ENCODE assay signal across 1 cellular context in the genomic region with DNA sequence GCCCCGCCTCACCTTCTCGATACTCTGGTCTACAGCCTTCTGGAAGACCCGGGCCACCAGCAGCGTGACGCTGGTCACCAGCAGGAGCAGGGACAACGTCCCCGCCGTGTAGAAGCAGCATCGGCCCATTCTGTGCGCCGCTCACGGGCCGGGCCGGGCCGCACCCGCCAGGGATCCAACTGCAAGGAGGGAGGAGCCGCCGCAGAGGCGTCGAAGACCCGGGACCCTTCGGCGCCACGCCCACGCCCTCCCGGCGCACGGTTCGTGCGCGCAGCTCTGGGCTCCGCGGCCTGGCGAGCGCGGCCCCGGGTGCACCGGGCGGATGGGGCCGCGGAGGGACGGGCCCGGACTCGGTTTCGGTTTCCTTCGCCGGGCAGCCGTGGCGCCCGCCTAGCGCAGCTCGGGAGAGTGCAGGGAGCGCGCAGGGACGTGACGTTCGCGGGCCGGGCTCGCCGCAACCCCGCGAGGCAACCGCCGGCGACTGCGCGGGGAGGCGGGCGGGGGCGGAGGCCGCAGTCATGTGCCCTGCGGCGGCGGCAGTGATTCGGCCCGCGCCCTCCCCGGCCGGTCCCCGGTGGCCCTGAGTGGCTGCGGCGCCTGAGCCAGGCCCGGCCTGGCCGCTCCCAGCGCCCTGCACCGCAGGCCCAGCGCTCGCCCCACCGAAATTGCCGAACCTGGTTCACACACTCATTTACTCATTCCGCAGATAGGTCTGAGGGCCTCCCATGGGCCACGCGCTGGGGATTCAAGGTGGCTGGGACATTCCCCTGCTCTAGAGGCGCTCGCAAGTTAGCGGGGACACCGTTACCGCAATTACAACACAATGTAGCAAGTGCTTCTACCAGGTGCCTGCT.
TF ChIP-seq lines count a peak whose summit lies in the region.

A gene with protein sequence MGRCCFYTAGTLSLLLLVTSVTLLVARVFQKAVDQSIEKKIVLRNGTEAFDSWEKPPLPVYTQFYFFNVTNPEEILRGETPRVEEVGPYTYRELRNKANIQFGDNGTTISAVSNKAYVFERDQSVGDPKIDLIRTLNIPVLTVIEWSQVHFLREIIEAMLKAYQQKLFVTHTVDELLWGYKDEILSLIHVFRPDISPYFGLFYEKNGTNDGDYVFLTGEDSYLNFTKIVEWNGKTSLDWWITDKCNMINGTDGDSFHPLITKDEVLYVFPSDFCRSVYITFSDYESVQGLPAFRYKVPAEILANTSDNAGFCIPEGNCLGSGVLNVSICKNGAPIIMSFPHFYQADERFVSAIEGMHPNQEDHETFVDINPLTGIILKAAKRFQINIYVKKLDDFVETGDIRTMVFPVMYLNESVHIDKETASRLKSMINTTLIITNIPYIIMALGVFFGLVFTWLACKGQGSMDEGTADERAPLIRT (minus strand): TSS at position 410 of the 854 bp plus-strand sequence. CDS start 281 bp downstream, at position 129.

TF ChIP-seq in WTC11, 78 proteins besides CTCF, POLR2A, EP300 and RAD21 (continued from another document):
- TF ChIP-seq, protein P1, sequence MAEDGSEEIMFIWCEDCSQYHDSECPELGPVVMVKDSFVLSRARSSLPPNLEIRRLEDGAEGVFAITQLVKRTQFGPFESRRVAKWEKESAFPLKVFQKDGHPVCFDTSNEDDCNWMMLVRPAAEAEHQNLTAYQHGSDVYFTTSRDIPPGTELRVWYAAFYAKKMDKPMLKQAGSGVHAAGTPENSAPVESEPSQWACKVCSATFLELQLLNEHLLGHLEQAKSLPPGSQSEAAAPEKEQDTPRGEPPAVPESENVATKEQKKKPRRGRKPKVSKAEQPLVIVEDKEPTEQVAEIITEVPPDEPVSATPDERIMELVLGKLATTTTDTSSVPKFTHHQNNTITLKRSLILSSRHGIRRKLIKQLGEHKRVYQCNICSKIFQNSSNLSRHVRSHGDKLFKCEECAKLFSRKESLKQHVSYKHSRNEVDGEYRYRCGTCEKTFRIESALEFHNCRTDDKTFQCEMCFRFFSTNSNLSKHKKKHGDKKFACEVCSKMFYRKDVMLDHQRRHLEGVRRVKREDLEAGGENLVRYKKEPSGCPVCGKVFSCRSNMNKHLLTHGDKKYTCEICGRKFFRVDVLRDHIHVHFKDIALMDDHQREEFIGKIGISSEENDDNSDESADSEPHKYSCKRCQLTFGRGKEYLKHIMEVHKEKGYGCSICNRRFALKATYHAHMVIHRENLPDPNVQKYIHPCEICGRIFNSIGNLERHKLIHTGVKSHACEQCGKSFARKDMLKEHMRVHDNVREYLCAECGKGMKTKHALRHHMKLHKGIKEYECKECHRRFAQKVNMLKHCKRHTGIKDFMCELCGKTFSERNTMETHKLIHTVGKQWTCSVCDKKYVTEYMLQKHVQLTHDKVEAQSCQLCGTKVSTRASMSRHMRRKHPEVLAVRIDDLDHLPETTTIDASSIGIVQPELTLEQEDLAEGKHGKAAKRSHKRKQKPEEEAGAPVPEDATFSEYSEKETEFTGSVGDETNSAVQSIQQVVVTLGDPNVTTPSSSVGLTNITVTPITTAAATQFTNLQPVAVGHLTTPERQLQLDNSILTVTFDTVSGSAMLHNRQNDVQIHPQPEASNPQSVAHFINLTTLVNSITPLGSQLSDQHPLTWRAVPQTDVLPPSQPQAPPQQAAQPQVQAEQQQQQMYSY (CRISPR knock-in tag; IDR thresholded peaks at IDR 0.05): peak; percentile 66; the same call in 1 of the 2 replicates
- TF ChIP-seq TCF7 (CRISPR knock-in tag; IDR thresholded peaks at IDR 0.05; ENCODE audit: low read depth) (peak; percentile 76; the same call in 1 of the 2 replicates), ZNF416 (CRISPR knock-in tag; IDR thresholded peaks at IDR 0.05) (no peak), ZNF423 (CRISPR knock-in tag; IDR thresholded peaks at IDR 0.05) (no peak), HMGA2 (CRISPR knock-in tag; IDR thresholded peaks at IDR 0.05) (no peak), SMAD3 (CRISPR knock-in tag; IDR thresholded peaks at IDR 0.05; ENCODE audit: borderline replicate concordance) (0 out of 2 replicates have a peak, but pooled peaks have one; percentile 42), GRHL2 (CRISPR knock-in tag; IDR thresholded peaks at IDR 0.05; ENCODE audit: insufficient replicate concordance, severe bottlenecking) (no peak), ZNF317 (CRISPR knock-in tag; IDR thresholded peaks at IDR 0.05; ENCODE audit: borderline replicate concordance, low read depth) (peak; percentile 35; the same call in 1 of the 2 replicates), FOXP1 (CRISPR knock-in tag; IDR thresholded peaks at IDR 0.05; ENCODE audit: borderline replicate concordance) (peak; percentile 93), RELA (CRISPR knock-in tag; IDR thresholded peaks at IDR 0.05; ENCODE audit: borderline replicate concordance) (0 out of 2 replicates have a peak, but pooled peaks have one; percentile 40), ESRRA (CRISPR knock-in tag; IDR thresholded peaks at IDR 0.05; ENCODE audit: borderline replicate concordance) (peak; percentile 70), ETV6 (CRISPR knock-in tag; IDR thresholded peaks at IDR 0.05) (peak; percentile 92), CREM (CRISPR knock-in tag; IDR thresholded peaks at IDR 0.05) (peak; percentile 62; the same call in 1 of the 2 replicates), FOXK1 (CRISPR knock-in tag; IDR thresholded peaks at IDR 0.05) (peak; percentile 75; the same call in 1 of the 2 replicates), CBFB (CRISPR knock-in tag; IDR thresholded peaks at IDR 0.05; ENCODE audit: low read depth) (peak; percentile 68), KAT7 (CRISPR knock-in tag; IDR thresholded peaks at IDR 0.05; ENCODE audit: borderline replicate concordance) (0 out of 2 replicates have a peak, but pooled peaks have one; percentile 41), MYBL2 (CRISPR knock-in tag; IDR thresholded peaks at IDR 0.05) (0 out of 2 replicates have a peak, but pooled peaks have one; percentile 24), NR1H2 (CRISPR knock-in tag; IDR thresholded peaks at IDR 0.05) (no peak)
- TF ChIP-seq, protein P2, sequence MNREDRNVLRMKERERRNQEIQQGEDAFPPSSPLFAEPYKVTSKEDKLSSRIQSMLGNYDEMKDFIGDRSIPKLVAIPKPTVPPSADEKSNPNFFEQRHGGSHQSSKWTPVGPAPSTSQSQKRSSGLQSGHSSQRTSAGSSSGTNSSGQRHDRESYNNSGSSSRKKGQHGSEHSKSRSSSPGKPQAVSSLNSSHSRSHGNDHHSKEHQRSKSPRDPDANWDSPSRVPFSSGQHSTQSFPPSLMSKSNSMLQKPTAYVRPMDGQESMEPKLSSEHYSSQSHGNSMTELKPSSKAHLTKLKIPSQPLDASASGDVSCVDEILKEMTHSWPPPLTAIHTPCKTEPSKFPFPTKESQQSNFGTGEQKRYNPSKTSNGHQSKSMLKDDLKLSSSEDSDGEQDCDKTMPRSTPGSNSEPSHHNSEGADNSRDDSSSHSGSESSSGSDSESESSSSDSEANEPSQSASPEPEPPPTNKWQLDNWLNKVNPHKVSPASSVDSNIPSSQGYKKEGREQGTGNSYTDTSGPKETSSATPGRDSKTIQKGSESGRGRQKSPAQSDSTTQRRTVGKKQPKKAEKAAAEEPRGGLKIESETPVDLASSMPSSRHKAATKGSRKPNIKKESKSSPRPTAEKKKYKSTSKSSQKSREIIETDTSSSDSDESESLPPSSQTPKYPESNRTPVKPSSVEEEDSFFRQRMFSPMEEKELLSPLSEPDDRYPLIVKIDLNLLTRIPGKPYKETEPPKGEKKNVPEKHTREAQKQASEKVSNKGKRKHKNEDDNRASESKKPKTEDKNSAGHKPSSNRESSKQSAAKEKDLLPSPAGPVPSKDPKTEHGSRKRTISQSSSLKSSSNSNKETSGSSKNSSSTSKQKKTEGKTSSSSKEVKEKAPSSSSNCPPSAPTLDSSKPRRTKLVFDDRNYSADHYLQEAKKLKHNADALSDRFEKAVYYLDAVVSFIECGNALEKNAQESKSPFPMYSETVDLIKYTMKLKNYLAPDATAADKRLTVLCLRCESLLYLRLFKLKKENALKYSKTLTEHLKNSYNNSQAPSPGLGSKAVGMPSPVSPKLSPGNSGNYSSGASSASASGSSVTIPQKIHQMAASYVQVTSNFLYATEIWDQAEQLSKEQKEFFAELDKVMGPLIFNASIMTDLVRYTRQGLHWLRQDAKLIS (CRISPR knock-in tag; IDR thresholded peaks at IDR 0.05; ENCODE audit: borderline replicate concordance): no peak
- TF ChIP-seq, protein P3, sequence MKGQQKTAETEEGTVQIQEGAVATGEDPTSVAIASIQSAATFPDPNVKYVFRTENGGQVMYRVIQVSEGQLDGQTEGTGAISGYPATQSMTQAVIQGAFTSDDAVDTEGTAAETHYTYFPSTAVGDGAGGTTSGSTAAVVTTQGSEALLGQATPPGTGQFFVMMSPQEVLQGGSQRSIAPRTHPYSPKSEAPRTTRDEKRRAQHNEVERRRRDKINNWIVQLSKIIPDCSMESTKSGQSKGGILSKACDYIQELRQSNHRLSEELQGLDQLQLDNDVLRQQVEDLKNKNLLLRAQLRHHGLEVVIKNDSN (CRISPR knock-in tag; IDR thresholded peaks at IDR 0.05): peak; percentile 43; the same call in 1 of the 2 replicates
- TF ChIP-seq, protein P4, sequence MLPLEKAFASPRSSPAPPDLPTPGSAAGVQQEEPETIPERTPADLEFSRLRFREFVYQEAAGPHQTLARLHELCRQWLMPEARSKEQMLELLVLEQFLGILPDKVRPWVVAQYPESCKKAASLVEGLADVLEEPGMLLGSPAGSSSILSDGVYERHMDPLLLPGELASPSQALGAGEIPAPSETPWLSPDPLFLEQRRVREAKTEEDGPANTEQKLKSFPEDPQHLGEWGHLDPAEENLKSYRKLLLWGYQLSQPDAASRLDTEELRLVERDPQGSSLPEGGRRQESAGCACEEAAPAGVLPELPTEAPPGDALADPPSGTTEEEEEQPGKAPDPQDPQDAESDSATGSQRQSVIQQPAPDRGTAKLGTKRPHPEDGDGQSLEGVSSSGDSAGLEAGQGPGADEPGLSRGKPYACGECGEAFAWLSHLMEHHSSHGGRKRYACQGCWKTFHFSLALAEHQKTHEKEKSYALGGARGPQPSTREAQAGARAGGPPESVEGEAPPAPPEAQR (CRISPR knock-in tag; IDR thresholded peaks at IDR 0.05): no peak
- TF ChIP-seq, protein P5, sequence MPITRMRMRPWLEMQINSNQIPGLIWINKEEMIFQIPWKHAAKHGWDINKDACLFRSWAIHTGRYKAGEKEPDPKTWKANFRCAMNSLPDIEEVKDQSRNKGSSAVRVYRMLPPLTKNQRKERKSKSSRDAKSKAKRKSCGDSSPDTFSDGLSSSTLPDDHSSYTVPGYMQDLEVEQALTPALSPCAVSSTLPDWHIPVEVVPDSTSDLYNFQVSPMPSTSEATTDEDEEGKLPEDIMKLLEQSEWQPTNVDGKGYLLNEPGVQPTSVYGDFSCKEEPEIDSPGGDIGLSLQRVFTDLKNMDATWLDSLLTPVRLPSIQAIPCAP (CRISPR knock-in tag; IDR thresholded peaks at IDR 0.05): 0 out of 2 replicates have a peak, but pooled peaks have one; percentile 54
